ENCODE assay signal across 8 cellular contexts in genomic region chr7:23105644-23106490, GRCh38. TPM values are rescaled to one million over a fixed set of nuclear protein-coding genes. Genes with fewer than 3 reads are reported as not detected.
DNase-seq lines count a peak whose midpoint lies in the region; ATAC-seq and TF ChIP-seq lines count a peak whose summit lies in the region.

TSS of gene KLHL7 (plus strand) at chr7:23105785. CDS start at chr7:23106027, 242 bp downstream.

- ATAC-seq in HG02798 (IDR thresholded peaks at IDR 0.05; ENCODE audit: poor library complexity, unreplicated experiment) = peak; percentile 98

- TF ChIP-seq CTCF in GM12875 (IDR thresholded peaks at IDR 0.05; ENCODE audit: borderline replicate concordance, insufficient read depth, low read depth, low read length) (no peak), type B pancreatic cell (conservative IDR thresholded peaks at IDR 0.05) (no peak)

- no peaks in the 10 kb centered on the region for H3K27me3 Mint-ChIP-seq in type B pancreatic cell

- H3K27ac ChIP-seq in adipose tissue (ENCODE audit: low read depth, low read length) = peak within 1 kb of the TSS; percentile 76

- peak within 1 kb of the TSS; percentile 99 for H3K4me3 Mint-ChIP-seq in type B pancreatic cell

- DNase-seq in NCI-H1436 (lab: John Stamatoyannopoulos, UW) = peak; percentile 92
- peak; percentile 94 for DNase-seq in T follicular helper cell (ENCODE audit: low read depth)
- peak; percentile 99 for DNase-seq in cardiac septum (ENCODE audit: low spot score)
- peak; percentile 92 for DNase-seq in pons (ENCODE audit: low spot score)
- DNase-seq in type B pancreatic cell (ENCODE audit: extremely low spot score, unreplicated experiment) = peak; percentile 96

- 0% methylated on average over 73 to 74 of the region's 74 CpGs for WGBS in adipose tissue, 3 donors

- H3K36me3 Mint-ChIP-seq in type B pancreatic cell = peaks cover 10% of the 10 kb centered on the region

- H3K4me3 ChIP-seq in GM12875 (ENCODE audit: low read depth, low read length) = peak within 1 kb of the TSS; percentile 83

- no peaks in the 10 kb centered on the region for H3K9me3 Mint-ChIP-seq in type B pancreatic cell

- peak within 1 kb of the TSS; percentile 99 for H3K27ac Mint-ChIP-seq in type B pancreatic cell

- H3K4me1 Mint-ChIP-seq in type B pancreatic cell (ENCODE audit: unreplicated experiment) = peaks cover 26% of the 10 kb centered on the region

- intact Hi-C loops in cardiac septum (cut with DNase I) = loop anchor here (2.0 kb wide), 2 partner anchors 75 to 141 kb away; partner anchors contain the start of gene GPNMB

RNA-seq across cellular contexts. Expression of gene KLHL7, which starts in this region (rescaled TPM):
- polyA plus RNA-seq in adipose tissue = 10 to 100 TPM in 2 of 3 donors, 1 to 10 TPM in 1; 8.3 to 15.4 (median 13.0) TPM
- total RNA-seq in cardiac septum (103 TPM), type B pancreatic cell (ENCODE audit: low replicate concordance) (34.0 and 44.3 TPM in 2 replicates)

Comparison
In these comparisons a context has a peak if more than half of its experiments do, and no peak if none do; other contexts are left out.
1. Peak in every context shown above with its lines: DNase-seq, ATAC-seq, H3K4me3 ChIP-seq and H3K27ac ChIP-seq.